In genomic region chr11:67400251-67400941, GRCh38 we compare ENCODE assay signal across 8 cellular contexts. TPM values are rescaled to one million over a fixed set of nuclear protein-coding genes. Genes with fewer than 3 reads are reported as not detected.
DNase-seq lines count a peak whose midpoint lies in the region; TF ChIP-seq lines count a peak whose summit lies in the region.

No MANE protein-coding gene starts in this region.

- H4K20me1 ChIP-seq in BLaER1 treated with 17β-estradiol and CSF1 and Interleukin-3, amounts not matched to agents 10 nM and 100 nM = peaks cover 42 to 65% (median 61%) of the 10 kb centered on the region in 11 experiments; a peak in 21 of 22 replicates

- no peaks in the 10 kb centered on the region for H3K9me3 Mint-ChIP-seq in nephron progenitor cell

- H3K27me3 ChIP-seq in BLaER1 treated with 17β-estradiol and CSF1 and Interleukin-3, amounts not matched to agents 10 nM and 100 nM = no peaks in the 10 kb centered on the region
- H3K27me3 ChIP-seq in Peyer's patch = no peaks in the 10 kb centered on the region
- no peaks in the 10 kb centered on the region for H3K27me3 ChIP-seq in endocrine pancreas (ENCODE audit: control insufficient read depth, insufficient read depth, low read length)

- no peak overlapping the region for H3K27ac Mint-ChIP-seq in nephron progenitor cell

- H3K4me3 ChIP-seq in BLaER1 treated with 17β-estradiol and CSF1 and Interleukin-3, amounts not matched to agents 10 nM and 100 nM = peak overlapping the region; percentile 90 to 99 (median 96)
- H3K4me3 ChIP-seq in Peyer's patch (peak overlapping the region; percentile 81 to 97 (median 88)), endocrine pancreas (ENCODE audit: control insufficient read depth, insufficient read depth, low read length) (no peak overlapping the region)

- DNase-seq in Peyer's patch (peak in 2 of 3 donors; percentile 69 to 78), nephron progenitor cell (no peak), kidney glomerular epithelial cell (lab: John Stamatoyannopoulos, UW) (no peak), GM19240 (ENCODE audit: insufficient read length, low spot score) (no peak), medulla oblongata (ENCODE audit: extremely low spot score) (no peak)
- DNase-seq in activated CD4-positive, CD25-positive, alpha-beta regulatory T cell (lab: John Stamatoyannopoulos, UW) = no peak

- H3K4me1 ChIP-seq in BLaER1 treated with 17β-estradiol and CSF1 and Interleukin-3, amounts not matched to agents 10 nM and 100 nM = peaks cover 78 to 90% (median 87%) of the 10 kb centered on the region in 10 experiments
- peaks cover 0 to 51% (median 29%) of the 10 kb centered on the region in 4 donors for H3K4me1 ChIP-seq in Peyer's patch
- H3K4me1 ChIP-seq in endocrine pancreas (ENCODE audit: control insufficient read depth, insufficient read depth, low read length) = no peaks in the 10 kb centered on the region

- peak overlapping the region; percentile 92 to 97 (median 96); a peak in 21 of 22 replicates for H3K27ac ChIP-seq in BLaER1 treated with 17β-estradiol and CSF1 and Interleukin-3, amounts not matched to agents 10 nM and 100 nM
- peak overlapping the region; percentile 91 to 98 (median 95) for H3K27ac ChIP-seq in Peyer's patch

- H3K4me2 ChIP-seq in BLaER1 treated with 17β-estradiol and CSF1 and Interleukin-3, amounts not matched to agents 10 nM and 100 nM = peak overlapping the region; percentile 93 to 99 (median 97)

- TF ChIP-seq CTCF in Peyer's patch (IDR thresholded peaks at IDR 0.05) (no peak), nephron progenitor cell (IDR thresholded peaks at IDR 0.05) (no peak)

- peaks cover 44 to 55% (median 51%) of the 10 kb centered on the region in 11 experiments for H3K36me3 ChIP-seq in BLaER1 treated with 17β-estradiol and CSF1 and Interleukin-3, amounts not matched to agents 10 nM and 100 nM
- H3K36me3 ChIP-seq in Peyer's patch (peaks cover 0 to 44% (median 0%) of the 10 kb centered on the region in 3 donors), endocrine pancreas (ENCODE audit: control insufficient read depth, insufficient read depth, low read length) (no peaks in the 10 kb centered on the region)

- no peaks in the 10 kb centered on the region for H3K9me3 ChIP-seq in BLaER1 treated with 17β-estradiol and CSF1 and Interleukin-3, amounts not matched to agents 10 nM and 100 nM (replicated peaks in 1 of 11)
- no peaks in the 10 kb centered on the region for H3K9me3 ChIP-seq in Peyer's patch
- H3K9me3 ChIP-seq in endocrine pancreas (ENCODE audit: control insufficient read depth, low read length) = no peaks in the 10 kb centered on the region

- H3K9ac ChIP-seq in BLaER1 treated with 17β-estradiol and CSF1 and Interleukin-3, amounts not matched to agents 10 nM and 100 nM = peak overlapping the region; percentile 94 to 99 (median 97)
- peak overlapping the region; percentile 86 for H3K9ac ChIP-seq in endocrine pancreas (ENCODE audit: control insufficient read depth, insufficient read depth, low read length)

- H3K36me3 Mint-ChIP-seq in nephron progenitor cell (ENCODE audit: low read depth) = peaks cover 8% of the 10 kb centered on the region

- no peak for TF ChIP-seq POLR2A in Peyer's patch (IDR thresholded peaks at IDR 0.05)

- peaks cover 50% of the 10 kb centered on the region for H3K4me1 Mint-ChIP-seq in nephron progenitor cell

- no peaks in the 10 kb centered on the region for H3K27me3 Mint-ChIP-seq in nephron progenitor cell (ENCODE audit: low read depth, poor library complexity)

- peak overlapping the region; percentile 85 for H3K4me3 Mint-ChIP-seq in nephron progenitor cell

RNA-seq across cellular contexts. Expression of gene PPP1CA, which starts 1.3 kb away (rescaled TPM):
- total RNA-seq in Peyer's patch = 100 to 1,000 TPM; 156 to 213 (median 177) TPM

RNA-seq across cellular contexts. Expression of gene TBC1D10C, which starts 3.5 kb away (rescaled TPM):
- 10 to 100 TPM in 2 of 4 donors, 1 to 10 TPM in 2; 5.6 to 53.6 (median 9.3) TPM for total RNA-seq in Peyer's patch

RNA-seq across cellular contexts. Expression of gene RAD9A, which starts 8.6 kb away (rescaled TPM):
- total RNA-seq in Peyer's patch = 10 to 100 TPM; 37.0 to 73.4 (median 61.6) TPM

RNA-seq across cellular contexts. Expression of gene CARNS1, which starts 15.1 kb away (rescaled TPM):
- total RNA-seq in Peyer's patch = 1 to 10 TPM in 1 of 4 donors, under 1 TPM in 2, not detected in 1; 0.54 to 1.2 (median 0.83) TPM

RNA-seq across cellular contexts. Expression of gene CLCF1, which starts 27.0 kb away (rescaled TPM):
- 10 to 100 TPM in 2 of 4 donors, 1 to 10 TPM in 2; 1.2 to 14.9 (median 7.5) TPM for total RNA-seq in Peyer's patch

Comparison
In these comparisons a context has a peak if more than half of its experiments do, and no peak if none do; other contexts are left out.
1. DNase-seq: peak in Peyer's patch (2 of 3); none in nephron progenitor cell (single experiment), activated CD4-positive, CD25-positive, alpha-beta regulatory T cell (0 of 4), kidney glomerular epithelial cell (single experiment), GM19240 (single experiment) and medulla oblongata (single experiment).